In genomic region chr15:95174880-95175279, GRCh38 we compare ENCODE assay signal across 23 cellular contexts.
DNase-seq lines count a peak whose midpoint lies in the region; ATAC-seq and TF ChIP-seq lines count a peak whose summit lies in the region.
"Had no signal": no experiment of that assay in that cellular context is flagged by ENCODE, and none has a peak within 500 bp of the region (broad histone marks: within the 10 kb centered on the region; RNA-seq: fewer than 3 reads in every experiment).

No MANE protein-coding gene starts in this region.

- H3K27ac ChIP-seq in uterus (peak overlapping the region; percentile 22 to 65), A673 (ENCODE audit: low read depth, low read length, poor library complexity, severe bottlenecking) (no peak overlapping the region)
- H3K27ac ChIP-seq: HL-60, left lung, parathyroid adenoma had no signal

- DNase-seq in Right ventricle myocardium superior (no peak), left ventricle myocardium superior (no peak), dermis blood vessel endothelial cell (peak; percentile 15), kidney tubule cell (ENCODE audit: low spot score) (peak; percentile 30), uterus (no peak), T1000 (lab: John Stamatoyannopoulos, UW) (no peak), MG63 (no peak), A673 (ENCODE audit: low spot score) (no peak)
- DNase-seq: 8988T; activated B cell treated with CpG ODN at 0.5 μM for 24 hours; activated CD8-positive, alpha-beta T cell treated with anti-CD3 and anti-CD28 coated beads, Interleukin-2, amount 10 ng/mL, durations not matched to agents 7 days and 5 days; amniotic stem cell; CD4-positive, CD25-positive, alpha-beta regulatory T cell; erythroblast; hippocampal formation; Kasumi-1; left lung; NCI-H1694; NCI-H446 had no signal

- no peaks in the 10 kb centered on the region for H3K36me3 ChIP-seq in uterus
- H3K36me3 ChIP-seq in MG63 = no peaks in the 10 kb centered on the region
- H3K36me3 ChIP-seq in A673 (ENCODE audit: insufficient read depth, low read length, poor library complexity, severe bottlenecking) = no peaks in the 10 kb centered on the region
- H3K36me3 ChIP-seq: left lung had no signal

- H3K27me3 ChIP-seq in uterus (no peaks in the 10 kb centered on the region), MG63 (no peaks in the 10 kb centered on the region), A673 (replicated peaks; ENCODE audit: insufficient read depth, low read depth, low read length, poor library complexity) (no peaks in the 10 kb centered on the region)
- H3K27me3 ChIP-seq: left lung had no signal

- BruUV-seq in A673 (replicated peaks; lab: Mats Ljungman, UMichigan) = no TSS peak

- intact Hi-C loops in Right ventricle myocardium superior (cut with DNase I) = no loop called here
- intact Hi-C loops in left ventricle myocardium superior (cut with micrococcal nuclease) = no loop called here
- intact Hi-C loops in uterus (cut with DNase I; ENCODE audit: low total_unique reads) = no loop called here
- intact Hi-C loops in A673 (cut with micrococcal nuclease; ENCODE audit: unreplicated experiment) = no loop called here

- no peak for TF ChIP-seq POLR2A in uterus (IDR thresholded peaks at IDR 0.05)

- ATAC-seq in Right ventricle myocardium superior (ENCODE audit: poor library complexity) (peak; percentile 34), left ventricle myocardium superior (no peak)
- ATAC-seq: activated CD8-positive, alpha-beta T cell treated with anti-CD3 and anti-CD28 coated beads, Interleukin-2, amount 10 ng/mL, durations not matched to agents 7 days and 5 days; activated T-helper 17 cell treated with anti-CD3 and anti-CD28 coated beads, Interleukin-2, amount 50 U/mL, for 72 hours; left lung; stimulated activated effector memory CD8-positive, alpha-beta T cell treated with anti-CD3 and anti-CD28 coated beads, Interleukin-12 subunit alpha, Interleukin-12 subunit beta, amount 100 ng/mL, for 72 hours had no signal

- TF ChIP-seq CTCF in uterus (IDR thresholded peaks at IDR 0.05) (no peak), A673 (conservative IDR thresholded peaks at IDR 0.05; ENCODE audit: low read depth, low read length) (no peak)

- CTCF ChIA-PET in A673 (lab: Charles Lee) = no interaction called here

- H3K4me3 ChIP-seq in uterus (no peak overlapping the region), MG63 (no peak overlapping the region), A673 (ENCODE audit: low read depth, low read length, poor library complexity, severe bottlenecking) (no peak overlapping the region)
- H3K4me3 ChIP-seq: left lung had no signal

- no peaks in the 10 kb centered on the region for H3K4me1 ChIP-seq in uterus
- no peaks in the 10 kb centered on the region for H3K4me1 ChIP-seq in A673 (ENCODE audit: insufficient read depth, low read length, poor library complexity, severe bottlenecking)
- H3K4me1 ChIP-seq: left lung, parathyroid adenoma had no signal

- H3K9me3 ChIP-seq in uterus = no peaks in the 10 kb centered on the region
- peaks cover 4% of the 10 kb centered on the region; the same call in 1 of the 2 replicates for H3K9me3 ChIP-seq in MG63
- no peaks in the 10 kb centered on the region for H3K9me3 ChIP-seq in A673 (ENCODE audit: low read depth, low read length, poor library complexity, severe bottlenecking)

- POLR2A ChIA-PET in A673 (lab: Charles Lee; ENCODE audit: low non-redundant PET) = no interaction called here

Comparison
In these comparisons a context has a peak if more than half of its experiments do, and no peak if none do; other contexts are left out.
1. DNase-seq: peak in dermis blood vessel endothelial cell (single experiment) and kidney tubule cell (single experiment); none in Right ventricle myocardium superior (single experiment), left ventricle myocardium superior (single experiment), uterus (0 of 2), T1000 (single experiment), MG63 (single experiment) and A673 (single experiment).